ENCODE assay signal across 19 cellular contexts in genomic region chr7:36904802-36905201, GRCh38.
A peak's percentile ranks its signal among the peaks of the same experiment; 100 is the strongest.
DNase-seq lines count a peak whose midpoint lies in the region; ATAC-seq, FAIRE-seq and TF ChIP-seq lines count a peak whose summit lies in the region.
"Had no signal": no experiment of that assay in that cellular context is flagged by ENCODE, and none has a peak within 500 bp of the region (broad histone marks: within the 10 kb centered on the region; RNA-seq: fewer than 3 reads in every experiment).

No MANE protein-coding gene starts in this region.

- H3K4me1 Mint-ChIP-seq in stimulated activated effector memory CD8-positive, alpha-beta T cell treated with anti-CD3 and anti-CD28 coated beads, Interleukin-12 subunit alpha, Interleukin-12 subunit beta, amount 100 ng/mL, for 72 hours = peaks cover 13% of the 10 kb centered on the region
- H3K4me1 Mint-ChIP-seq: B cell had no signal

- peak in 2 of 3 experiments; percentile 49 to 87 for DNase-seq in NCI-H1417 (lab: John Stamatoyannopoulos, UW)
- DNase-seq in NCI-H526 treated with DMSO at 0.1 percent for 48 hours (lab: John Stamatoyannopoulos, UW) = peak; percentile 3
- no peak for DNase-seq in left lobe of liver (ENCODE audit: low spot score)
- DNase-seq in stimulated activated effector memory CD8-positive, alpha-beta T cell treated with anti-CD3 and anti-CD28 coated beads, Interleukin-12 subunit alpha, Interleukin-12 subunit beta, amount 100 ng/mL, for 72 hours (ENCODE audit: low spot score in 2 of 2) = no peak
- no peak for DNase-seq in GM13977 (ENCODE audit: low spot score)
- no peak for DNase-seq in SIG-M5 treated with dmso at 0.1 percent for 504 hours (lab: John Stamatoyannopoulos, UW; ENCODE audit: unreplicated experiment)
- no peak for DNase-seq in D721Med (ENCODE audit: insufficient read length, low spot score)
- DNase-seq: ACHN; CD4-positive, alpha-beta memory T cell; HCEC 1CT; NCI-H1436 treated with DMSO at 0.1 percent for 48 hours; NCI-H2171; NCI-H510A; T-helper 2 cell had no signal

- no peaks in the 10 kb centered on the region for H3K36me3 Mint-ChIP-seq in stimulated activated effector memory CD8-positive, alpha-beta T cell treated with anti-CD3 and anti-CD28 coated beads, Interleukin-12 subunit alpha, Interleukin-12 subunit beta, amount 100 ng/mL, for 72 hours

- in situ Hi-C loops in GM13977 (cut with MboI; ENCODE audit: low pct_unique_long_range_greater_than_20kb, low sequenced_read_pairs, unreplicated experiment) = no loop called here

- no peak overlapping the region for H3K4me3 Mint-ChIP-seq in stimulated activated effector memory CD8-positive, alpha-beta T cell treated with anti-CD3 and anti-CD28 coated beads, Interleukin-12 subunit alpha, Interleukin-12 subunit beta, amount 100 ng/mL, for 72 hours
- H3K4me3 Mint-ChIP-seq: B cell; CD4-positive, alpha-beta memory T cell had no signal

- no peak for FAIRE-seq in D721Med (lab: Jason Lieb, UNC)
- FAIRE-seq: GM18507 had no signal

- no peak overlapping the region for H3K27ac Mint-ChIP-seq in stimulated activated effector memory CD8-positive, alpha-beta T cell treated with anti-CD3 and anti-CD28 coated beads, Interleukin-12 subunit alpha, Interleukin-12 subunit beta, amount 100 ng/mL, for 72 hours
- H3K27ac Mint-ChIP-seq: B cell had no signal

- ATAC-seq in SK-N-SH treated with all-trans-retinoic acid at 6 μM for 48 hours (peak; percentile 22; the same call in 1 of the 3 replicates), left lobe of liver (peak; percentile 22)
- ATAC-seq in stimulated activated effector memory CD8-positive, alpha-beta T cell treated with anti-CD3 and anti-CD28 coated beads, Interleukin-12 subunit alpha, Interleukin-12 subunit beta, amount 100 ng/mL, for 72 hours = no peak
- ATAC-seq: Panc1, Right ventricle myocardium inferior had no signal

- no peak for TF ChIP-seq CTCF in GM13977 (IDR thresholded peaks at IDR 0.05; ENCODE audit: extremely low read depth, insufficient read depth, missing control alignments)
- no peak for TF ChIP-seq CTCF in D721Med (IDR thresholded peaks at IDR 0.05; ENCODE audit: insufficient read depth, missing control alignments)

- no peaks in the 10 kb centered on the region for H3K9me3 Mint-ChIP-seq in stimulated activated effector memory CD8-positive, alpha-beta T cell treated with anti-CD3 and anti-CD28 coated beads, Interleukin-12 subunit alpha, Interleukin-12 subunit beta, amount 100 ng/mL, for 72 hours

TF ChIP-seq in SK-N-SH treated with all-trans-retinoic acid at 6 μM for 48 hours, 23 proteins besides CTCF, POLR2A, EP300 and RAD21:
- TF ChIP-seq ZFP30 (CRISPR knock-in tag; IDR thresholded peaks at IDR 0.05) (peak; percentile 60), CREB5 (CRISPR knock-in tag; IDR thresholded peaks at IDR 0.05; ENCODE audit: low read depth) (peak; percentile 76), ESRRG (CRISPR knock-in tag; IDR thresholded peaks at IDR 0.05) (0 out of 2 replicates have a peak, but pooled peaks have one; percentile 54), ZNF70 (CRISPR knock-in tag; IDR thresholded peaks at IDR 0.05) (peak; percentile 57; the same call in 1 of the 2 replicates), PATZ1 (CRISPR knock-in tag; IDR thresholded peaks at IDR 0.05; ENCODE audit: borderline replicate concordance) (no peak), TSHZ2 (CRISPR knock-in tag; IDR thresholded peaks at IDR 0.05) (peak; percentile 92; the same call in 1 of the 2 replicates), CSDC2 (CRISPR knock-in tag; IDR thresholded peaks at IDR 0.05) (no peak), ARNTL (CRISPR knock-in tag; IDR thresholded peaks at IDR 0.05; ENCODE audit: borderline replicate concordance, low read depth) (0 out of 2 replicates have a peak, but pooled peaks have one; percentile 6), ISL1 (CRISPR knock-in tag; IDR thresholded peaks at IDR 0.05) (peak; percentile 76), ZFP3 (CRISPR knock-in tag; IDR thresholded peaks at IDR 0.05) (no peak), TOX (CRISPR knock-in tag; IDR thresholded peaks at IDR 0.05; ENCODE audit: borderline replicate concordance) (no peak), TCF4 (CRISPR knock-in tag; IDR thresholded peaks at IDR 0.05; ENCODE audit: borderline replicate concordance) (peak; percentile 55; the same call in 1 of the 2 replicates), CSRNP3 (CRISPR knock-in tag; IDR thresholded peaks at IDR 0.05) (0 out of 2 replicates have a peak, but pooled peaks have one; percentile 41)

Comparison
In these comparisons a context has a peak if more than half of its experiments do, and no peak if none do; other contexts are left out.
1. DNase-seq: peak in NCI-H1417 (2 of 3) and NCI-H526 treated with DMSO at 0.1 percent for 48 hours (single experiment); none in left lobe of liver (single experiment), stimulated activated effector memory CD8-positive, alpha-beta T cell treated with anti-CD3 and anti-CD28 coated beads, Interleukin-12 subunit alpha, Interleukin-12 subunit beta, amount 100 ng/mL, for 72 hours (0 of 2), GM13977 (single experiment), SIG-M5 treated with dmso at 0.1 percent for 504 hours (single experiment) and D721Med (single experiment).